ENCODE assay signal across 8 cellular contexts in the genomic region with DNA sequence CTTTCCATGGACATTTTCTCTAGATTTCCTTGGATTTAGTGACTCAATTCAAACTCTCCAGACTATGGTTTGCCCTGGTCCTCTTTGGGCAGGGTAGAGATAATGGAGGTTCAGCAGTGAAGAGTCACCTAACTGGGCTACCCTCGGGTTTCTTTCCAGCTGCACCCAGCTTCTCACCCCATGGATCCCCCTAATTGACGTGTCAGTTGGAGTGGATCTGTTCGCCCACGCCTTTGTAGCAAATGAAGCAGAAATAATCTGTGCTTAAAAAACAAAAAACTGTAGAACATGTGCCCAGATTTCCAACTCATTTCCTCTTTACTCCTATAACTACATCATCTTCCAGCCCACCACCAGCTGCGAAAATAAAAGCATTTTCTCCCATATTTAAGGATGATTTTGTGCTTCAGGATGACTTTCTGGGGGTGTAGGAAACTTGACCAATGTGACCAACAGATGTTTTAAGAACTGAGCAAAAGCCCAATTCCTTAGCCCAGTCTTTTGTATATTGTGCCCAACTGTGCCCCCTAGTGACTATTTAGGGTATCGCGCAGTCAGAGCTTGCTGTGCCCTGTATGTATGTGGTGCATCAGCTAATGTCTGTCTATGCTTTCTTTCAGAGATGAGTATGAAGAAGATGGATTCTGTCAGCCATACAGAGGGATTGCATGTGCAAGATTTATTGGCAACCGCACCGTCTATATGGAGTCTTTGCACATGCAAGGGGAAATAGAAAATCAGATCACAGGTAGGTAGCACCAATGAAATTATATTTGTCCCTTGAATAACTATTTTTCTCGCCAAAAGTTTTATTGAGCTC.
DNase-seq lines count a peak whose midpoint lies in the region; ATAC-seq and TF ChIP-seq lines count a peak whose summit lies in the region.

No MANE protein-coding gene starts in this region.

- H3K4me1 ChIP-seq in Loucy (ENCODE audit: insufficient read depth, low read length, poor library complexity, severe bottlenecking) (no peaks in the 10 kb centered on the region), uterus (peaks cover 0 to 4% of the 10 kb centered on the region in 2 donors)

- no peak overlapping the region for H3K4me3 ChIP-seq in Loucy (ENCODE audit: low read length, poor library complexity, severe bottlenecking)
- H3K4me3 ChIP-seq in uterus: no peak overlapping the region

- ATAC-seq in GM21576 (IDR thresholded peaks at IDR 0.05; ENCODE audit: unreplicated experiment): peak; percentile 57

- H3K9ac ChIP-seq in Loucy (ENCODE audit: low read depth, low read length, poor library complexity, severe bottlenecking): no peak overlapping the region

- H2AFZ ChIP-seq in Loucy (ENCODE audit: low read length): no peak overlapping the region

- H4K20me1 ChIP-seq in Loucy (ENCODE audit: insufficient read depth, low read length, poor library complexity, severe bottlenecking): no peaks in the 10 kb centered on the region

- H3K27me3 ChIP-seq in Loucy (ENCODE audit: insufficient read depth, low read length, poor library complexity, severe bottlenecking) (no peaks in the 10 kb centered on the region), uterus (no peaks in the 10 kb centered on the region)

- H3K36me3 ChIP-seq in Loucy (ENCODE audit: insufficient read depth, low read length) (no peaks in the 10 kb centered on the region), uterus (no peaks in the 10 kb centered on the region)

- no peaks in the 10 kb centered on the region for H3K9me2 ChIP-seq in Loucy (replicated peaks; ENCODE audit: low read depth, low read length)

- no peaks in the 10 kb centered on the region for H3K27me3 Mint-ChIP-seq in activated naive CD4-positive, alpha-beta T cell treated with anti-CD3 and anti-CD28 coated beads for 36 hours (ENCODE audit: low read depth)

- no peaks in the 10 kb centered on the region for H3K9me3 Mint-ChIP-seq in activated naive CD4-positive, alpha-beta T cell treated with anti-CD3 and anti-CD28 coated beads for 36 hours

- H3K4me3 Mint-ChIP-seq in activated naive CD4-positive, alpha-beta T cell treated with anti-CD3 and anti-CD28 coated beads for 36 hours: no peak overlapping the region

- H3K27ac Mint-ChIP-seq in activated naive CD4-positive, alpha-beta T cell treated with anti-CD3 and anti-CD28 coated beads for 36 hours: no peak overlapping the region

- no peaks in the 10 kb centered on the region for H3K36me3 Mint-ChIP-seq in activated naive CD4-positive, alpha-beta T cell treated with anti-CD3 and anti-CD28 coated beads for 36 hours (ENCODE audit: low read depth)

- H3F3A ChIP-seq in Loucy (ENCODE audit: low read depth): no peaks in the 10 kb centered on the region

- DNase-seq in DMS53 (lab: John Stamatoyannopoulos, UW) (peak; percentile 90), SHP77 treated with DMSO at 0.1 percent for 48 hours (lab: John Stamatoyannopoulos, UW) (peak; percentile 56), glomerular visceral epithelial cell (ENCODE audit: extremely low spot score) (peak; percentile 93), posterior cingulate gyrus (peak; percentile 48 to 95 (median 82)), uterus (peak; percentile 81 to 84)
- peak; percentile 86 for DNase-seq in activated naive CD4-positive, alpha-beta T cell treated with anti-CD3 and anti-CD28 coated beads for 36 hours

- no peaks in the 10 kb centered on the region for H3K4me1 Mint-ChIP-seq in activated naive CD4-positive, alpha-beta T cell treated with anti-CD3 and anti-CD28 coated beads for 36 hours (ENCODE audit: low read depth)

- H3K27ac ChIP-seq in uterus: peak overlapping the region; percentile 16 to 68

- TF ChIP-seq CTCF in Loucy (conservative IDR thresholded peaks at IDR 0.05; ENCODE audit: low read length) (peak; percentile 96), uterus (IDR thresholded peaks at IDR 0.05) (peak; percentile 69 to 90 (median 79))

- CTCF ChIA-PET in activated naive CD4-positive, alpha-beta T cell treated with anti-CD3 and anti-CD28 coated beads for 36 hours (lab: Charles Lee): interaction anchor here (0.6 to 4.1 kb wide), 45 partner anchors 10 to 979 kb away, joined by 3 to 35 read pairs (median 4); no protein-coding TSS in a partner anchor

- intact Hi-C loops in activated naive CD4-positive, alpha-beta T cell treated with anti-CD3 and anti-CD28 coated beads for 36 hours (cut with micrococcal nuclease): loop anchor here (1.0 to 5.0 kb wide), 7 partner anchors 106 to 521 kb away; no protein-coding TSS in a partner anchor
- intact Hi-C loops in posterior cingulate gyrus (cut with DNase I) (loop anchor here (2.0 to 10.0 kb wide), 4 partner anchors 106 to 520 kb away; a partner anchor contains a TSS), uterus (cut with DNase I; ENCODE audit: low total_unique reads) (no loop called here)

- no peaks in the 10 kb centered on the region for H3K9me3 ChIP-seq in Loucy (ENCODE audit: insufficient read depth, low read depth, low read length)
- no peaks in the 10 kb centered on the region for H3K9me3 ChIP-seq in uterus

- no peak for TF ChIP-seq POLR2A in uterus (IDR thresholded peaks at IDR 0.05)

- H3K79me2 ChIP-seq in Loucy (ENCODE audit: insufficient read depth, low read length): no peaks in the 10 kb centered on the region

- no peak overlapping the region for H3K4me2 ChIP-seq in Loucy (ENCODE audit: low read depth, low read length, poor library complexity, severe bottlenecking)
